Comparison of ENCODE assay signal across 8 cellular contexts in the genomic region with DNA sequence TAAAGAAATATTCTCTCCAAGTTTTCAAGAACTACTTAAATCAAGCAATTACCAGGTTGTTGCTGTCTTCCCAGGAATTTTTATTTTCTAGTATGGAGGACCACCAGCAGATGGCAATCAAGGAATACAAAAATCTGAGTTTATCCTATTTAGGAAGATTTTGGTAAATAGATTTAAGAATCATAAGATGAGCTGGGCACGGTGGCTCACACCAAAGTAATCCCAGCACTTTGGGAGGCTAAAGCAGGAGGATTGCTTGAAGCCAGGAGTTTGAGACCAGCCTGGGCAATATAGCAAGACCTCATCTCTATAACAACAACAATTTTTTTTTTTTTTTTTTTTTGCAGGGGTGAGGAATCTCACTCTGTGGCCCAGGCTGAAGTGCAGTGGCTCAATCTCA. TPM values are rescaled to one million over a fixed set of nuclear protein-coding genes. Genes with fewer than 3 reads are reported as not detected.
DNase-seq lines count a peak whose midpoint lies in the region; ATAC-seq and TF ChIP-seq lines count a peak whose summit lies in the region.

No MANE protein-coding gene starts in this region.

- no peaks in the 10 kb centered on the region for H3K27me3 ChIP-seq in lower lobe of right lung (ENCODE audit: low read depth)

- no peak overlapping the region for H3K27ac ChIP-seq in lower lobe of right lung

- peaks cover 22% of the 10 kb centered on the region for H3K4me1 Mint-ChIP-seq in Calu3 (ENCODE audit: low read depth, unreplicated experiment)
- peaks cover 3% of the 10 kb centered on the region for H3K4me1 Mint-ChIP-seq in activated naive CD4-positive, alpha-beta T cell treated with anti-CD3 and anti-CD28 coated beads, Interleukin-2, amount 10 ng/mL, durations not matched to agents 7 days and 5 days

- ATAC-seq in lower lobe of right lung = no peak
- no peak for ATAC-seq in GM21515 (IDR thresholded peaks at IDR 0.05; ENCODE audit: unreplicated experiment)
- no peak for ATAC-seq in HG02678 (IDR thresholded peaks at IDR 0.05; ENCODE audit: unreplicated experiment)

- no peak overlapping the region for H3K4me3 ChIP-seq in lower lobe of right lung

- no peaks in the 10 kb centered on the region for H3K27me3 Mint-ChIP-seq in Calu3 (ENCODE audit: unreplicated experiment)
- peaks cover 33% of the 10 kb centered on the region for H3K27me3 Mint-ChIP-seq in activated naive CD4-positive, alpha-beta T cell treated with anti-CD3 and anti-CD28 coated beads, Interleukin-2, amount 10 ng/mL, durations not matched to agents 7 days and 5 days

- no peak overlapping the region for H3K4me3 Mint-ChIP-seq in Calu3 (ENCODE audit: low read depth, unreplicated experiment)
- no peak overlapping the region for H3K4me3 Mint-ChIP-seq in activated naive CD4-positive, alpha-beta T cell treated with anti-CD3 and anti-CD28 coated beads, Interleukin-2, amount 10 ng/mL, durations not matched to agents 7 days and 5 days

- no peaks in the 10 kb centered on the region for H3K9me3 ChIP-seq in lower lobe of right lung

- no peaks in the 10 kb centered on the region for H3K4me1 ChIP-seq in lower lobe of right lung

- no peak overlapping the region for H3K27ac Mint-ChIP-seq in Calu3 (ENCODE audit: unreplicated experiment)
- H3K27ac Mint-ChIP-seq in activated naive CD4-positive, alpha-beta T cell treated with anti-CD3 and anti-CD28 coated beads, Interleukin-2, amount 10 ng/mL, durations not matched to agents 7 days and 5 days = no peak overlapping the region

- CTCF ChIA-PET in Calu3 (lab: Charles Lee) = interaction anchor here (0.6 to 1.0 kb wide), 4 partner anchors 65 to 1037 kb away, joined by 3 to 5 read pairs (median 3); no protein-coding TSS in a partner anchor
- CTCF ChIA-PET in activated naive CD4-positive, alpha-beta T cell treated with anti-CD3 and anti-CD28 coated beads, Interleukin-2, amount 10 ng/mL, durations not matched to agents 7 days and 5 days (lab: Charles Lee) = no interaction called here

- H3K36me3 ChIP-seq in lower lobe of right lung = no peaks in the 10 kb centered on the region

- peaks cover 6% of the 10 kb centered on the region for H3K36me3 Mint-ChIP-seq in Calu3 (ENCODE audit: insufficient read depth, unreplicated experiment)
- H3K36me3 Mint-ChIP-seq in activated naive CD4-positive, alpha-beta T cell treated with anti-CD3 and anti-CD28 coated beads, Interleukin-2, amount 10 ng/mL, durations not matched to agents 7 days and 5 days = no peaks in the 10 kb centered on the region

- TF ChIP-seq CTCF in Calu3 (IDR thresholded peaks at IDR 0.05; ENCODE audit: unreplicated experiment) (peak; percentile 52), lower lobe of right lung (IDR thresholded peaks at IDR 0.05) (peak; percentile 28)

- H3K9me3 Mint-ChIP-seq in Calu3 (ENCODE audit: low read depth, unreplicated experiment) = no peaks in the 10 kb centered on the region
- H3K9me3 Mint-ChIP-seq in activated naive CD4-positive, alpha-beta T cell treated with anti-CD3 and anti-CD28 coated beads, Interleukin-2, amount 10 ng/mL, durations not matched to agents 7 days and 5 days = no peaks in the 10 kb centered on the region

- DNase-seq in Calu3 (peak; percentile 16), LoVo (ENCODE audit: low spot score) (peak; percentile 26), amniotic epithelial cell (ENCODE audit: low read depth) (peak; percentile 40), lower lobe of right lung (no peak)
- DNase-seq in activated CD4-positive, alpha-beta T cell treated with anti-CD3 and anti-CD28 coated beads for 4 hours = no peak
- DNase-seq in activated naive CD4-positive, alpha-beta T cell treated with anti-CD3 and anti-CD28 coated beads, Interleukin-2, amount 10 ng/mL, durations not matched to agents 7 days and 5 days = no peak

- intact Hi-C loops in Calu3 (cut with micrococcal nuclease; ENCODE audit: unreplicated experiment) = no loop called here
- intact Hi-C loops in lower lobe of right lung (cut with DNase I) = no loop called here

- no TSS peak for BruUV-seq in Calu3 (replicated peaks; lab: Mats Ljungman, UMichigan)

RNA-seq across cellular contexts. Expression of a gene that starts 19.3 kb away (rescaled TPM):
- 106 and 135 TPM in 2 replicates for total RNA-seq in Calu3 (2022)
- total RNA-seq in lower lobe of right lung = 96.5 TPM

Comparison
In these comparisons a context has a peak if more than half of its experiments do, and no peak if none do; other contexts are left out.
1. DNase-seq: peak in Calu3 (single experiment), LoVo (single experiment) and amniotic epithelial cell (single experiment); none in lower lobe of right lung (single experiment), activated CD4-positive, alpha-beta T cell treated with anti-CD3 and anti-CD28 coated beads for 4 hours (0 of 2) and activated naive CD4-positive, alpha-beta T cell treated with anti-CD3 and anti-CD28 coated beads, Interleukin-2, amount 10 ng/mL, durations not matched to agents 7 days and 5 days (single experiment).